Comparison of ENCODE assay signal across 19 cellular contexts in the genomic region with DNA sequence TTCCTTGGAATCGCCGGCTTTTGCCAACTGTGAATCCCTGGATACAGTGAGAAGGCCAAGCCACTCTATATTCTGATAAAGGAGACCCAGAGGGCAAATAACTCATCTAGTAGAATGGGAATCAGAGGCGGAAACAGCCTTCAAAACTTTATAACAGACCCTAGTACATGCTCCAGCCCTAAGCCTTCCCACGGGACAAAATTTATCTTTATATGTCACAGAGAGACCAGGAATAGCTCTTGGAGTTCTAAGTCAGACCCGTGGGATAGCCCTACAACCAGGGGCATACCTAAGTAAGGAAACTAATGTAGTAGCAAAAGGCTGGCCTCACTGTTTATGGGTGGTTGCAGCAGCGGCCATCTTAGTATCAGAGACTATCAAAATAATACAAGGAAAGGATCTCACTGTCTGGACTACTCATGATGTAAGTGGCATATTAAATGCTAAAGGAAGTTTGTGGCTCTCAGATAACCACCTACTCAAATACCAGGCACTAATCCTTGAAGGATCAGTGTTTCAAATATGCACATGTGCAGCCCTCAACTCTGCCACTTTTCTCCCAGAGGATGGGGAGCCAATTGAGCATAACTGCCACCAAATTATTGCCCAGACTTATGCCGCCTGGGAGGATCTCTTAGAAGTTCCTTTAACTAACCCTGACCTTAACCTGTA. TPM values are rescaled to one million over a fixed set of nuclear protein-coding genes. Genes with fewer than 3 reads are reported as not detected.
DNase-seq lines count a peak whose midpoint lies in the region; ATAC-seq and TF ChIP-seq lines count a peak whose summit lies in the region.
"Had no signal": no experiment of that assay in that cellular context is flagged by ENCODE, and none has a peak within 500 bp of the region (broad histone marks: within the 10 kb centered on the region; RNA-seq: fewer than 3 reads in every experiment).

No MANE protein-coding gene starts in this region.

- H3K4me3 Mint-ChIP-seq in T-cell, result no peak overlapping the region
- no peak overlapping the region for H3K4me3 Mint-ChIP-seq in osteocyte (ENCODE audit: unreplicated experiment)

- peaks cover 36% of the 10 kb centered on the region for H4K20me1 ChIP-seq in smooth muscle cell (ENCODE audit: low read depth)

- no peak overlapping the region for H3K27ac ChIP-seq in right atrium auricular region
- H3K27ac ChIP-seq in smooth muscle cell (ENCODE audit: low read depth), result peak overlapping the region; percentile 86
- no peak overlapping the region for H3K27ac ChIP-seq in brain microvascular endothelial cell

- H3K36me3 ChIP-seq in right atrium auricular region (no peaks in the 10 kb centered on the region), smooth muscle cell (ENCODE audit: low read depth) (no peaks in the 10 kb centered on the region), brain microvascular endothelial cell (replicated peaks) (no peaks in the 10 kb centered on the region)

- H3F3A ChIP-seq in smooth muscle cell (ENCODE audit: low read depth), result no peaks in the 10 kb centered on the region

- ATAC-seq in left ventricle myocardium superior (peak; percentile 45), T-cell (replicated peaks in 1 of 4) (no peak)
- ATAC-seq: PC-3 had no signal

- H3K4me3 ChIP-seq in right atrium auricular region, result no peak overlapping the region
- H3K4me3 ChIP-seq in smooth muscle cell, result no peak overlapping the region
- no peak overlapping the region for H3K4me3 ChIP-seq in brain microvascular endothelial cell (ENCODE audit: low read depth, low read length)

- POLR2A ChIA-PET in T-cell (lab: Charles Lee), result no interaction called here

- in situ Hi-C loops in brain microvascular endothelial cell (cut with HindIII; ENCODE audit: low pct_ligation_motif_present, low sequenced_read_pairs), result no loop called here

- intact Hi-C loops in left ventricle myocardium superior (cut with micrococcal nuclease), result no loop called here

- CTCF ChIA-PET in T-cell (lab: Charles Lee), result no interaction called here

- H3K9me3 ChIP-seq in right atrium auricular region, result no peaks in the 10 kb centered on the region
- no peaks in the 10 kb centered on the region for H3K9me3 ChIP-seq in smooth muscle cell (replicated peaks; ENCODE audit: low read depth)

- peak overlapping the region; percentile 50 for H3K4me2 ChIP-seq in smooth muscle cell

- H3K27me3 ChIP-seq in right atrium auricular region (no peaks in the 10 kb centered on the region), smooth muscle cell (ENCODE audit: low read depth) (no peaks in the 10 kb centered on the region), brain microvascular endothelial cell (replicated peaks) (no peaks in the 10 kb centered on the region)

- 55% methylated on average over 7 of the region's 7 CpGs for WGBS in smooth muscle cell (ENCODE audit: low lambda C conversion rate)

- DNase-seq in left ventricle myocardium superior, result no peak
- no peak for DNase-seq in right atrium auricular region (ENCODE audit: low spot score)
- DNase-seq in T-cell, result no peak
- DNase-seq in iris pigment epithelial cell (ENCODE audit: low read depth), result peak; percentile 38
- DNase-seq in smooth muscle cell (lab: John Stamatoyannopoulos, UW; ENCODE audit: unreplicated experiment), result no peak
- DNase-seq in brain microvascular endothelial cell, result no peak
- no peak for DNase-seq in osteocyte (ENCODE audit: extremely low spot score, unreplicated experiment)
- no peak for DNase-seq in mucosa of gallbladder (ENCODE audit: low spot score)
- DNase-seq: ACHN, C1 segment of cervical spinal cord, COR-L47, DMS 273 treated with DMSO at 0.1 percent for 48 hours, KBM-7, NCI-H1436, NCI-H2029, NCI-H345, NCI-H524 treated with DMSO at 0.1 percent for 48 hours, PC-3, RPMI8226 had no signal

- TF ChIP-seq CTCF in right atrium auricular region (IDR thresholded peaks at IDR 0.05) (no peak), smooth muscle cell (IDR thresholded peaks at IDR 0.05; ENCODE audit: borderline replicate concordance, insufficient read depth, poor library complexity, severe bottlenecking) (no peak), brain microvascular endothelial cell (IDR thresholded peaks at IDR 0.05; ENCODE audit: low read depth, low read length, missing control alignments) (no peak), osteocyte (IDR thresholded peaks at IDR 0.05) (no peak)

- H2AFZ ChIP-seq in smooth muscle cell (ENCODE audit: low read depth), result peak overlapping the region; percentile 45

- peaks cover 49% of the 10 kb centered on the region for H3K79me2 ChIP-seq in smooth muscle cell (ENCODE audit: low read depth)

- H3K4me1 Mint-ChIP-seq in T-cell, result peaks cover 75 to 79% (median 77%) of the 10 kb centered on the region in 3 donors
- H3K4me1 Mint-ChIP-seq in osteocyte (ENCODE audit: unreplicated experiment), result peaks cover 4% of the 10 kb centered on the region

- H3K4me1 ChIP-seq in right atrium auricular region, result peaks cover 0 to 21% of the 10 kb centered on the region in 2 donors
- no peaks in the 10 kb centered on the region for H3K4me1 ChIP-seq in smooth muscle cell (ENCODE audit: low read depth)

- H3K27ac Mint-ChIP-seq in T-cell, result peak overlapping the region; percentile 40 to 62
- H3K27ac Mint-ChIP-seq in osteocyte (ENCODE audit: unreplicated experiment), result no peak overlapping the region

- H3K9ac ChIP-seq in smooth muscle cell (ENCODE audit: low read depth), result peak overlapping the region; percentile 27

- H3K27me3 Mint-ChIP-seq in T-cell (no peaks in the 10 kb centered on the region), osteocyte (ENCODE audit: unreplicated experiment) (no peaks in the 10 kb centered on the region)

- H3K36me3 Mint-ChIP-seq in T-cell (peaks cover 20% of the 10 kb centered on the region), osteocyte (ENCODE audit: unreplicated experiment) (no peaks in the 10 kb centered on the region)

- H3K9me3 Mint-ChIP-seq in T-cell (peaks cover 0 to 7% (median 0%) of the 10 kb centered on the region in 3 donors), osteocyte (ENCODE audit: unreplicated experiment) (peaks cover 5% of the 10 kb centered on the region)

RNA-seq across cellular contexts. Expression of a gene that starts 29.5 kb away (rescaled TPM):
- total RNA-seq in left ventricle myocardium superior (14.5 TPM), right atrium auricular region (1 to 10 TPM; 4.5 to 6.8 TPM), T-cell (100 to 1,000 TPM in 1 of 5 donors, 10 to 100 TPM in 4; 49.7 to 101 (median 53.5) TPM), smooth muscle cell (65.6 and 66.4 TPM in 2 replicates), osteocyte (10.4 and 10.6 TPM in 2 replicates), mucosa of gallbladder (9.7 TPM)
- 36.5 and 49.3 TPM in 2 replicates for polyA plus RNA-seq in smooth muscle cell
